ENCODE assay signal across 1 cellular context in genomic region chr9:127987103-127987614, GRCh38.
TF ChIP-seq lines count a peak whose summit lies in the region.

No MANE protein-coding gene starts in this region.

TF ChIP-seq in IMR-90, 13 proteins besides CTCF, POLR2A, EP300 and RAD21:
- TF ChIP-seq RFX5 (IDR thresholded peaks at IDR 0.05; ENCODE audit: low read depth, low read length): no peak
- no peak for TF ChIP-seq MAFK (IDR thresholded peaks at IDR 0.05; ENCODE audit: low read depth, low read length)
- TF ChIP-seq RCOR1 (IDR thresholded peaks at IDR 0.05; ENCODE audit: insufficient replicate concordance, low read length): no peak
- TF ChIP-seq USF2 (IDR thresholded peaks at IDR 0.05; ENCODE audit: low read depth, low read length): no peak
- no peak; the same call in 1 of the 2 replicates for TF ChIP-seq CEBPB (IDR thresholded peaks at IDR 0.05; ENCODE audit: low read depth, low read length)
- no peak for TF ChIP-seq SMC3 (IDR thresholded peaks at IDR 0.05; ENCODE audit: low read depth, low read length)
